8 cellular contexts compared by ENCODE assay signal in the genomic region with DNA sequence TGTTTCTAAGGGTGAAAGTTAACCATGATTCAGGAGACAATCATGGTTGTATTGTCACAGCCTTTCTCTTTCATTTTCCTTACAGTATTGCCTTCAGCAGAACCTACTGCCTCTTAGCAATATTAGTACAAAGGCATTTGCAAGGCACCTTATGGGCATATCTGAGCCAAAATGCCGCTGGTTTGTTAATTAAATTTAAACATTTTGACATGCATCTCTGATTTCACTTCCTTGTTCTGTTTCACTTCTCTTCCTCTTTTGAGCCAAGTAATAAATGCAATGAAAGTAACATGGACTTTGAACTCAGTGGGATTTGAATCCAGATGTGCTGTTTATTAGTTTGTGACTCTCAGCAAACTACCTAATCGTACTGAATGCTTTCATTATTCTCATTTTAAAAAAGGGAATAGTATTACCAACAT.
DNase-seq lines count a peak whose midpoint lies in the region; ATAC-seq and TF ChIP-seq lines count a peak whose summit lies in the region.

No MANE protein-coding gene starts in this region.

- TF ChIP-seq CTCF in GM10248 (IDR thresholded peaks at IDR 0.05; ENCODE audit: control extremely low read depth, extremely low read depth, low read depth, missing control alignments): no peak

- DNase-seq in GM10248 (ENCODE audit: extremely low spot score): peak; percentile 34
- DNase-seq in SIG-M5 treated with dmso at 0.1 percent for 504 hours (lab: John Stamatoyannopoulos, UW; ENCODE audit: unreplicated experiment): peak; percentile 85
- DNase-seq in NK-92 (lab: John Stamatoyannopoulos, UW; ENCODE audit: unreplicated experiment): no peak
- DNase-seq in EL: no peak
- no peak for DNase-seq in NCI-H2081 treated with DMSO at 0.1 percent for 48 hours (lab: John Stamatoyannopoulos, UW)
- DNase-seq in NCI-H446 (lab: John Stamatoyannopoulos, UW): no peak

- CTCF ChIA-PET in GM10248 (lab: Yijun Ruan, JAX): no interaction called here

- POLR2A ChIA-PET in GM10248 (lab: Yijun Ruan, JAX): no interaction called here

- peak; percentile 74 for ATAC-seq in GM21381 (IDR thresholded peaks at IDR 0.05; ENCODE audit: unreplicated experiment)
- ATAC-seq in HG03159 (IDR thresholded peaks at IDR 0.05; ENCODE audit: unreplicated experiment): peak; percentile 84

Comparison
In these comparisons a context has a peak if more than half of its experiments do, and no peak if none do; other contexts are left out.
1. DNase-seq: peak in GM10248 (single experiment) and SIG-M5 treated with dmso at 0.1 percent for 504 hours (single experiment); none in NK-92 (single experiment), EL (single experiment), NCI-H2081 treated with DMSO at 0.1 percent for 48 hours (single experiment) and NCI-H446 (0 of 2).